Comparison of ENCODE assay signal across 2 cellular contexts in the genomic region with DNA sequence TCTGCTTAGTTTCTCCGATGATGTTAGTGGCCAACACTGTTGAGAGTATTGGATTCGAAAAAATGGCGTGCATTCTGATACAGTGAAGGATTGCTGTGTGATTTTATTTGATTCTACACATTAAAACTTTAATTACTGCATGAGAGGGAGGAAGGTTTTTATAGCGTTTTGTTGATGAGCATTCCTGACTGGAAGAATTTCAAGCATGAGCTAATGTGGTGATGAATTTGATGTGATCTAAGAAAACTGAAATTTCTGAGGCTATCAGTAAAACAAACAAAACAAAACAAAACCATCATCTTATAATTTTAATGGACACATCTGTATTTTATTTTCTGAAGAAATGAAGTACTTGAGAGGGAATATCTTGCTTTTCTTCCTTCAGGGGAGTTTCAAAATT.
TF ChIP-seq lines count a peak whose summit lies in the region.

No MANE protein-coding gene starts in this region.

TF ChIP-seq in SK-N-SH, 30 proteins besides CTCF, POLR2A, EP300 and RAD21 (continued from another document):
- TF ChIP-seq, protein P1, sequence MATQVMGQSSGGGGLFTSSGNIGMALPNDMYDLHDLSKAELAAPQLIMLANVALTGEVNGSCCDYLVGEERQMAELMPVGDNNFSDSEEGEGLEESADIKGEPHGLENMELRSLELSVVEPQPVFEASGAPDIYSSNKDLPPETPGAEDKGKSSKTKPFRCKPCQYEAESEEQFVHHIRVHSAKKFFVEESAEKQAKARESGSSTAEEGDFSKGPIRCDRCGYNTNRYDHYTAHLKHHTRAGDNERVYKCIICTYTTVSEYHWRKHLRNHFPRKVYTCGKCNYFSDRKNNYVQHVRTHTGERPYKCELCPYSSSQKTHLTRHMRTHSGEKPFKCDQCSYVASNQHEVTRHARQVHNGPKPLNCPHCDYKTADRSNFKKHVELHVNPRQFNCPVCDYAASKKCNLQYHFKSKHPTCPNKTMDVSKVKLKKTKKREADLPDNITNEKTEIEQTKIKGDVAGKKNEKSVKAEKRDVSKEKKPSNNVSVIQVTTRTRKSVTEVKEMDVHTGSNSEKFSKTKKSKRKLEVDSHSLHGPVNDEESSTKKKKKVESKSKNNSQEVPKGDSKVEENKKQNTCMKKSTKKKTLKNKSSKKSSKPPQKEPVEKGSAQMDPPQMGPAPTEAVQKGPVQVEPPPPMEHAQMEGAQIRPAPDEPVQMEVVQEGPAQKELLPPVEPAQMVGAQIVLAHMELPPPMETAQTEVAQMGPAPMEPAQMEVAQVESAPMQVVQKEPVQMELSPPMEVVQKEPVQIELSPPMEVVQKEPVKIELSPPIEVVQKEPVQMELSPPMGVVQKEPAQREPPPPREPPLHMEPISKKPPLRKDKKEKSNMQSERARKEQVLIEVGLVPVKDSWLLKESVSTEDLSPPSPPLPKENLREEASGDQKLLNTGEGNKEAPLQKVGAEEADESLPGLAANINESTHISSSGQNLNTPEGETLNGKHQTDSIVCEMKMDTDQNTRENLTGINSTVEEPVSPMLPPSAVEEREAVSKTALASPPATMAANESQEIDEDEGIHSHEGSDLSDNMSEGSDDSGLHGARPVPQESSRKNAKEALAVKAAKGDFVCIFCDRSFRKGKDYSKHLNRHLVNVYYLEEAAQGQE (IDR thresholded peaks at IDR 0.05; ENCODE audit: low read depth, low read length) = no peak
- TF ChIP-seq, protein P2, sequence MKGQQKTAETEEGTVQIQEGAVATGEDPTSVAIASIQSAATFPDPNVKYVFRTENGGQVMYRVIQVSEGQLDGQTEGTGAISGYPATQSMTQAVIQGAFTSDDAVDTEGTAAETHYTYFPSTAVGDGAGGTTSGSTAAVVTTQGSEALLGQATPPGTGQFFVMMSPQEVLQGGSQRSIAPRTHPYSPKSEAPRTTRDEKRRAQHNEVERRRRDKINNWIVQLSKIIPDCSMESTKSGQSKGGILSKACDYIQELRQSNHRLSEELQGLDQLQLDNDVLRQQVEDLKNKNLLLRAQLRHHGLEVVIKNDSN (IDR thresholded peaks at IDR 0.05; ENCODE audit: borderline replicate concordance, low read depth) = no peak
- TF ChIP-seq FOXJ3 (CRISPR knock-in tag; IDR thresholded peaks at IDR 0.05) (no peak), TAF1 (IDR thresholded peaks at IDR 0.05; ENCODE audit: borderline replicate concordance, low read depth, low read length) (no peak), SMC3 (IDR thresholded peaks at IDR 0.05; ENCODE audit: low read depth, low read length) (no peak), NRF1 (IDR thresholded peaks at IDR 0.05; ENCODE audit: low read depth, low read length) (no peak)
- TF ChIP-seq, protein P3, sequence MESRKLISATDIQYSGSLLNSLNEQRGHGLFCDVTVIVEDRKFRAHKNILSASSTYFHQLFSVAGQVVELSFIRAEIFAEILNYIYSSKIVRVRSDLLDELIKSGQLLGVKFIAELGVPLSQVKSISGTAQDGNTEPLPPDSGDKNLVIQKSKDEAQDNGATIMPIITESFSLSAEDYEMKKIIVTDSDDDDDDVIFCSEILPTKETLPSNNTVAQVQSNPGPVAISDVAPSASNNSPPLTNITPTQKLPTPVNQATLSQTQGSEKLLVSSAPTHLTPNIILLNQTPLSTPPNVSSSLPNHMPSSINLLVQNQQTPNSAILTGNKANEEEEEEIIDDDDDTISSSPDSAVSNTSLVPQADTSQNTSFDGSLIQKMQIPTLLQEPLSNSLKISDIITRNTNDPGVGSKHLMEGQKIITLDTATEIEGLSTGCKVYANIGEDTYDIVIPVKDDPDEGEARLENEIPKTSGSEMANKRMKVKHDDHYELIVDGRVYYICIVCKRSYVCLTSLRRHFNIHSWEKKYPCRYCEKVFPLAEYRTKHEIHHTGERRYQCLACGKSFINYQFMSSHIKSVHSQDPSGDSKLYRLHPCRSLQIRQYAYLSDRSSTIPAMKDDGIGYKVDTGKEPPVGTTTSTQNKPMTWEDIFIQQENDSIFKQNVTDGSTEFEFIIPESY (IDR thresholded peaks at IDR 0.05; ENCODE audit: borderline replicate concordance, low read depth) = no peak

TF ChIP-seq in SK-N-SH treated with all-trans-retinoic acid at 6 μM for 48 hours, 23 proteins besides CTCF, POLR2A, EP300 and RAD21 (continued from another document):
- TF ChIP-seq, protein P4, sequence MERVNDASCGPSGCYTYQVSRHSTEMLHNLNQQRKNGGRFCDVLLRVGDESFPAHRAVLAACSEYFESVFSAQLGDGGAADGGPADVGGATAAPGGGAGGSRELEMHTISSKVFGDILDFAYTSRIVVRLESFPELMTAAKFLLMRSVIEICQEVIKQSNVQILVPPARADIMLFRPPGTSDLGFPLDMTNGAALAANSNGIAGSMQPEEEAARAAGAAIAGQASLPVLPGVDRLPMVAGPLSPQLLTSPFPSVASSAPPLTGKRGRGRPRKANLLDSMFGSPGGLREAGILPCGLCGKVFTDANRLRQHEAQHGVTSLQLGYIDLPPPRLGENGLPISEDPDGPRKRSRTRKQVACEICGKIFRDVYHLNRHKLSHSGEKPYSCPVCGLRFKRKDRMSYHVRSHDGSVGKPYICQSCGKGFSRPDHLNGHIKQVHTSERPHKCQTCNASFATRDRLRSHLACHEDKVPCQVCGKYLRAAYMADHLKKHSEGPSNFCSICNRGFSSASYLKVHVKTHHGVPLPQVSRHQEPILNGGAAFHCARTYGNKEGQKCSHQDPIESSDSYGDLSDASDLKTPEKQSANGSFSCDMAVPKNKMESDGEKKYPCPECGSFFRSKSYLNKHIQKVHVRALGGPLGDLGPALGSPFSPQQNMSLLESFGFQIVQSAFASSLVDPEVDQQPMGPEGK (CRISPR knock-in tag; IDR thresholded peaks at IDR 0.05; ENCODE audit: borderline replicate concordance) = no peak
- TF ChIP-seq, protein P5, sequence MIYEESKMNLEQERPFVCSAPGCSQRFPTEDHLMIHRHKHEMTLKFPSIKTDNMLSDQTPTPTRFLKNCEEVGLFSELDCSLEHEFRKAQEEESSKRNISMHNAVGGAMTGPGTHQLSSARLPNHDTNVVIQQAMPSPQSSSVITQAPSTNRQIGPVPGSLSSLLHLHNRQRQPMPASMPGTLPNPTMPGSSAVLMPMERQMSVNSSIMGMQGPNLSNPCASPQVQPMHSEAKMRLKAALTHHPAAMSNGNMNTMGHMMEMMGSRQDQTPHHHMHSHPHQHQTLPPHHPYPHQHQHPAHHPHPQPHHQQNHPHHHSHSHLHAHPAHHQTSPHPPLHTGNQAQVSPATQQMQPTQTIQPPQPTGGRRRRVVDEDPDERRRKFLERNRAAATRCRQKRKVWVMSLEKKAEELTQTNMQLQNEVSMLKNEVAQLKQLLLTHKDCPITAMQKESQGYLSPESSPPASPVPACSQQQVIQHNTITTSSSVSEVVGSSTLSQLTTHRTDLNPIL (CRISPR knock-in tag; IDR thresholded peaks at IDR 0.05; ENCODE audit: low read depth) = no peak
- TF ChIP-seq RARB (CRISPR knock-in tag; IDR thresholded peaks at IDR 0.05) (no peak), SNAI2 (CRISPR knock-in tag; IDR thresholded peaks at IDR 0.05) (no peak), TCF4 (CRISPR knock-in tag; IDR thresholded peaks at IDR 0.05; ENCODE audit: borderline replicate concordance) (no peak), OSR1 (CRISPR knock-in tag; IDR thresholded peaks at IDR 0.05) (no peak), ZFP30 (CRISPR knock-in tag; IDR thresholded peaks at IDR 0.05) (no peak), ZFP3 (CRISPR knock-in tag; IDR thresholded peaks at IDR 0.05) (no peak), ZNF70 (CRISPR knock-in tag; IDR thresholded peaks at IDR 0.05) (no peak), TOX (CRISPR knock-in tag; IDR thresholded peaks at IDR 0.05; ENCODE audit: borderline replicate concordance) (no peak)
- TF ChIP-seq, protein P6, sequence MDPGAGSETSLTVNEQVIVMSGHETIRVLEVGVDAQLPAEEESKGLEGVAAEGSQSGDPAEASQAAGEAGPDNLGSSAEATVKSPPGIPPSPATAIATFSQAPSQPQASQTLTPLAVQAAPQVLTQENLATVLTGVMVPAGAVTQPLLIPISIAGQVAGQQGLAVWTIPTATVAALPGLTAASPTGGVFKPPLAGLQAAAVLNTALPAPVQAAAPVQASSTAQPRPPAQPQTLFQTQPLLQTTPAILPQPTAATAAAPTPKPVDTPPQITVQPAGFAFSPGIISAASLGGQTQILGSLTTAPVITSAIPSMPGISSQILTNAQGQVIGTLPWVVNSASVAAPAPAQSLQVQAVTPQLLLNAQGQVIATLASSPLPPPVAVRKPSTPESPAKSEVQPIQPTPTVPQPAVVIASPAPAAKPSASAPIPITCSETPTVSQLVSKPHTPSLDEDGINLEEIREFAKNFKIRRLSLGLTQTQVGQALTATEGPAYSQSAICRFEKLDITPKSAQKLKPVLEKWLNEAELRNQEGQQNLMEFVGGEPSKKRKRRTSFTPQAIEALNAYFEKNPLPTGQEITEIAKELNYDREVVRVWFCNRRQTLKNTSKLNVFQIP (CRISPR knock-in tag; IDR thresholded peaks at IDR 0.05; ENCODE audit: borderline replicate concordance, low read depth) = no peak
- TF ChIP-seq, protein P7, sequence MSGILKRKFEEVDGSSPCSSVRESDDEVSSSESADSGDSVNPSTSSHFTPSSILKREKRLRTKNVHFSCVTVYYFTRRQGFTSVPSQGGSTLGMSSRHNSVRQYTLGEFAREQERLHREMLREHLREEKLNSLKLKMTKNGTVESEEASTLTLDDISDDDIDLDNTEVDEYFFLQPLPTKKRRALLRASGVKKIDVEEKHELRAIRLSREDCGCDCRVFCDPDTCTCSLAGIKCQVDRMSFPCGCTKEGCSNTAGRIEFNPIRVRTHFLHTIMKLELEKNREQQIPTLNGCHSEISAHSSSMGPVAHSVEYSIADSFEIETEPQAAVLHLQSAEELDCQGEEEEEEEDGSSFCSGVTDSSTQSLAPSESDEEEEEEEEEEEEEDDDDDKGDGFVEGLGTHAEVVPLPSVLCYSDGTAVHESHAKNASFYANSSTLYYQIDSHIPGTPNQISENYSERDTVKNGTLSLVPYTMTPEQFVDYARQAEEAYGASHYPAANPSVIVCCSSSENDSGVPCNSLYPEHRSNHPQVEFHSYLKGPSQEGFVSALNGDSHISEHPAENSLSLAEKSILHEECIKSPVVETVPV (CRISPR knock-in tag; IDR thresholded peaks at IDR 0.05) = no peak
